8 cellular contexts compared by ENCODE assay signal in the genomic region with DNA sequence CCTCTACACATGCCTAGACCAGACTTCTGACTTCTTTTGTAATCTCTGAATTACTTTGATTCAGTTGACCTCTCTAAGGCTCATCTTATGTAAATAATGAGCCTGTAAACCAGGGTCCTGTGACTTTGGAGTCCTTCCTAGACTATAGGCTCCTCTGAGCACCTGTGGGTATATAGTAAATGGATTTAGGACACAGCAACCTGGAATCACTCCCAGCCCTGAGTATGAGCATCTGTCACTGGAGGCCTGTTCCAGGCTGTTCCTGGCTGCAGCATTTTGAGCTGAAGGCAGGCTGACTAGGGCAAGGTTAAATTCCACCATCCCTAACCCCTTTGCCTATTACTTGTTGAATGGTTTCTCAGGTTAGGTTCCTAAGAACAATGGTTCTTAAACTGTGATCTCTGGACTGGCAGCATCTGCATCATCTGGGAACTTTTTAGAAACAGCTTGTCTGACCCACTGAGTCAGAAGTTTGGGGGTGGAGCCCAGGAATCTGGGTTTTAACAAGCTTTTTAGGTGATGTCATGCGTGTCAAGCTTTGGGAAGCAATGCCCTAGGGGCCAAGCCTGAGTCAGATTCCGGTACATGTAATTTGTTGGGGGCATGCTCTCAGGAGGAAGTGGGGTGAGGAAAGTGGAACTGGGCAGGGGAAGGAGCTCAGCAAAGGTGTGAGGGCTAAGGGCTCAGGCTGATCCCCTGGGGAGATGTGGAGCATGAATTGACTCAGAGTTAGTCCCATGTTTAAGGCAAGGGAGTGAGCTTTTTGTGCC.
DNase-seq lines count a peak whose midpoint lies in the region; ATAC-seq and TF ChIP-seq lines count a peak whose summit lies in the region.

No MANE protein-coding gene starts in this region.

- peak; percentile 66 for DNase-seq in AG08396 (ENCODE audit: low spot score)
- DNase-seq in GM19240 (ENCODE audit: insufficient read length, low spot score), result peak; percentile 37
- DNase-seq in adipocyte (ENCODE audit: low read depth), result peak; percentile 88
- DNase-seq in nephron progenitor cell, result no peak
- no peak for DNase-seq in NCI-H510A treated with DMSO at 0.1 percent for 48 hours (lab: John Stamatoyannopoulos, UW)
- no peak for DNase-seq in NCI-H2107 (lab: John Stamatoyannopoulos, UW)
- no peak for DNase-seq in NCI-H1930 (lab: John Stamatoyannopoulos, UW)

- peaks cover 13% of the 10 kb centered on the region for H3K36me3 Mint-ChIP-seq in nephron progenitor cell (ENCODE audit: low read depth)

- peaks cover 49% of the 10 kb centered on the region for H3K4me1 ChIP-seq in adipocyte (ENCODE audit: control insufficient read depth, insufficient read depth, low read length)

- H3K27me3 Mint-ChIP-seq in nephron progenitor cell (ENCODE audit: low read depth, poor library complexity), result no peaks in the 10 kb centered on the region

- H3K4me1 Mint-ChIP-seq in nephron progenitor cell, result peaks cover 60% of the 10 kb centered on the region

- no peak overlapping the region for H3K4me3 Mint-ChIP-seq in nephron progenitor cell

- H3K9me3 Mint-ChIP-seq in nephron progenitor cell, result no peaks in the 10 kb centered on the region

- ATAC-seq in HG03108 (IDR thresholded peaks at IDR 0.05; ENCODE audit: unreplicated experiment), result peak; percentile 65

- no peaks in the 10 kb centered on the region for H3K27me3 ChIP-seq in adipocyte (replicated peaks; ENCODE audit: control insufficient read depth, insufficient read depth, low read length)

- H3K36me3 ChIP-seq in adipocyte (ENCODE audit: control insufficient read depth, insufficient read depth, low read length, severe bottlenecking), result peaks cover 4% of the 10 kb centered on the region

- no peaks in the 10 kb centered on the region for H3K9me3 ChIP-seq in adipocyte (ENCODE audit: control insufficient read depth, low read length)

- TF ChIP-seq CTCF in nephron progenitor cell (IDR thresholded peaks at IDR 0.05), result no peak

- H3K27ac Mint-ChIP-seq in nephron progenitor cell, result peak overlapping the region; percentile 29

- peak overlapping the region; percentile 55 for H3K9ac ChIP-seq in adipocyte (ENCODE audit: low read length)

- no peak overlapping the region for H3K4me3 ChIP-seq in adipocyte (ENCODE audit: low read length)

Comparison
In these comparisons a context has a peak if more than half of its experiments do, and no peak if none do; other contexts are left out.
1. DNase-seq: peak in AG08396 (single experiment), GM19240 (single experiment) and adipocyte (single experiment); none in nephron progenitor cell (single experiment), NCI-H510A treated with DMSO at 0.1 percent for 48 hours (single experiment), NCI-H2107 (single experiment) and NCI-H1930 (0 of 2).